25 cellular contexts compared by ENCODE assay signal in genomic region chr10:11655839-11656238, GRCh38. TPM values are rescaled to one million over a fixed set of nuclear protein-coding genes. Genes with fewer than 3 reads are reported as not detected.
DNase-seq lines count a peak whose midpoint lies in the region; ATAC-seq, FAIRE-seq and TF ChIP-seq lines count a peak whose summit lies in the region.
"Had no signal": no experiment of that assay in that cellular context is flagged by ENCODE, and none has a peak within 500 bp of the region (broad histone marks: within the 10 kb centered on the region; RNA-seq: fewer than 3 reads in every experiment).

No MANE protein-coding gene starts in this region.

- H3K4me3 Mint-ChIP-seq in nephron = no peak overlapping the region
- H3K4me3 Mint-ChIP-seq: activated CD8-positive, alpha-beta T cell treated with anti-CD3 and anti-CD28 coated beads for 36 hours; natural killer cell; T-helper 2 cell treated with Interferon-gamma antibody and Interleukin-4, amounts not matched to agents 5 μg/mL and 100 μg/mL, for 36 hours had no signal

- intact Hi-C loops in A673 (cut with micrococcal nuclease; ENCODE audit: unreplicated experiment) = no loop called here
- intact Hi-C loops in K562 (cut with micrococcal nuclease) = no loop called here

- TF ChIP-seq EP300 in K562 (IDR thresholded peaks at IDR 0.05; ENCODE audit: low read length) = no peak

- peaks cover 14% of the 10 kb centered on the region for H3K4me1 ChIP-seq in A673 (ENCODE audit: insufficient read depth, low read length, poor library complexity, severe bottlenecking)
- H3K4me1 ChIP-seq in HEK293 (ENCODE audit: control insufficient read depth, insufficient read depth, low read length) = peaks cover 3% of the 10 kb centered on the region; the same call in 1 of the 2 replicates
- H3K4me1 ChIP-seq in K562 (replicated peaks in 1 of 2; ENCODE audit: control insufficient read depth in 2 of 2, insufficient read depth in 2 of 2, low read length in 2 of 2) = peaks cover 3 to 9% of the 10 kb centered on the region in 2 experiments; a peak in 4 of 5 replicates
- H3K4me1 ChIP-seq: pancreas had no signal

- H3K9me3 Mint-ChIP-seq in nephron = no peaks in the 10 kb centered on the region
- H3K9me3 Mint-ChIP-seq: activated CD8-positive, alpha-beta T cell treated with anti-CD3 and anti-CD28 coated beads for 36 hours; activated naive CD4-positive, alpha-beta T cell treated with anti-CD3 and anti-CD28 coated beads, Interleukin-2, amount 50 U/mL, for 72 hours; IgD-negative memory B cell; natural killer cell; T-helper 2 cell treated with Interferon-gamma antibody and Interleukin-4, amounts not matched to agents 5 μg/mL and 100 μg/mL, for 36 hours had no signal

- ATAC-seq in K562 = peak; percentile 67
- ATAC-seq in HG03571 (IDR thresholded peaks at IDR 0.05; ENCODE audit: unreplicated experiment) = no peak
- ATAC-seq: activated CD8-positive, alpha-beta T cell treated with anti-CD3 and anti-CD28 coated beads for 36 hours; activated naive CD4-positive, alpha-beta T cell treated with anti-CD3 and anti-CD28 coated beads, Interleukin-2, amount 50 U/mL, for 72 hours; GM12878; natural killer cell had no signal

- H3K27ac Mint-ChIP-seq in nephron = peak overlapping the region in 2 of 3 experiments; percentile 17 to 29
- H3K27ac Mint-ChIP-seq: activated CD8-positive, alpha-beta T cell treated with anti-CD3 and anti-CD28 coated beads for 36 hours; activated naive CD4-positive, alpha-beta T cell treated with anti-CD3 and anti-CD28 coated beads, Interleukin-2, amount 50 U/mL, for 72 hours; IgD-negative memory B cell; natural killer cell; T-helper 2 cell treated with Interferon-gamma antibody and Interleukin-4, amounts not matched to agents 5 μg/mL and 100 μg/mL, for 36 hours had no signal

- H2AFZ ChIP-seq in K562 (ENCODE audit: low read depth, low read length) = peak overlapping the region; percentile 57

- 0 out of 4 replicates have a peak, but pooled peaks have one; percentile 6 to 13 for TF ChIP-seq RAD21 in K562 (CRISPR knock-in tag; conservative IDR thresholded peaks at IDR 0.05 in 1 of 2, IDR thresholded peaks at IDR 0.05 in 1 of 2)

- TF ChIP-seq CTCF in A673 (conservative IDR thresholded peaks at IDR 0.05; ENCODE audit: low read depth, low read length) (no peak), HEK293 (tag by site-specific recombination; IDR thresholded peaks at IDR 0.05) (no peak), K562 (IDR thresholded peaks at IDR 0.05 in 2 of 3, conservative IDR thresholded peaks at IDR 0.05 in 1 of 3; ENCODE audit: insufficient read depth in 2 of 3, low read depth in 1 of 3, low read length in 3 of 3) (no peak), nephron (IDR thresholded peaks at IDR 0.05; ENCODE audit: unreplicated experiment in 3 of 3) (no peak)

- no peaks in the 10 kb centered on the region for H3K27me3 ChIP-seq in A673 (replicated peaks; ENCODE audit: insufficient read depth, low read depth, low read length, poor library complexity)
- H3K27me3 ChIP-seq in K562 (ENCODE audit: control insufficient read depth in 2 of 2, insufficient read depth in 2 of 2, low read length in 2 of 2) = no peaks in the 10 kb centered on the region
- H3K27me3 ChIP-seq: pancreas, upper lobe of left lung had no signal

- WGBS in K562 (ENCODE audit: insufficient coverage, low coverage, missing lambda C conversion rate) = 17% methylated on average over 2 of the region's 2 CpGs

- H3K36me3 Mint-ChIP-seq in nephron (ENCODE audit: low read depth) = no peaks in the 10 kb centered on the region
- H3K36me3 Mint-ChIP-seq: activated naive CD4-positive, alpha-beta T cell treated with anti-CD3 and anti-CD28 coated beads, Interleukin-2, amount 50 U/mL, for 72 hours; natural killer cell had no signal

- CTCF ChIA-PET in A673 (lab: Charles Lee) = no interaction called here
- CTCF ChIA-PET in HEK293 (lab: Yijun Ruan, JAX) = interaction anchor here (0.7 kb wide), 2 partner anchors 69 to 749 kb away, joined by 3 read pairs; no protein-coding TSS in a partner anchor
- CTCF ChIA-PET in K562 (lab: Yijun Ruan, JAX; ENCODE audit: low intra/inter-chr PET ratio) = interaction anchor here (1.0 kb wide), 1 partner anchor 69 kb away, joined by 4 read pairs; no protein-coding TSS in a partner anchor

- H3K9me1 ChIP-seq in K562 (ENCODE audit: control insufficient read depth, insufficient read depth, low read length) = no peaks in the 10 kb centered on the region

- POLR2A ChIA-PET in A673 (lab: Charles Lee; ENCODE audit: low non-redundant PET) = no interaction called here
- POLR2A ChIA-PET in HEK293 (lab: Yijun Ruan, JAX) = no interaction called here
- POLR2A ChIA-PET in K562 (lab: Yijun Ruan, JAX) = interaction anchor here (1.3 to 1.4 kb wide), 2 partner anchors 24 to 43 kb away, joined by 3 read pairs; no protein-coding TSS in a partner anchor

- no peak overlapping the region for H3K4me3 ChIP-seq in A673 (ENCODE audit: low read depth, low read length, poor library complexity, severe bottlenecking)
- H3K4me3 ChIP-seq in HEK293 (ENCODE audit: low read depth, low read length) = no peak overlapping the region
- no peak overlapping the region for H3K4me3 ChIP-seq in K562
- H3K4me3 ChIP-seq: GM12878, pancreas, upper lobe of left lung had no signal

- no TSS peak for BruUV-seq in A673 (replicated peaks; lab: Mats Ljungman, UMichigan)
- BruUV-seq in K562 (replicated peaks; lab: Mats Ljungman, UMichigan) = no TSS peak

- H3K36me3 ChIP-seq in A673 (ENCODE audit: insufficient read depth, low read length, poor library complexity, severe bottlenecking) (no peaks in the 10 kb centered on the region), HEK293 (ENCODE audit: control insufficient read depth in 2 of 2, insufficient read depth in 1 of 2, low read length in 2 of 2) (no peaks in the 10 kb centered on the region), K562 (ENCODE audit: control insufficient read depth, insufficient read depth, low read length) (no peaks in the 10 kb centered on the region)
- H3K36me3 ChIP-seq: pancreas, upper lobe of left lung had no signal

- H3K4me2 ChIP-seq in K562 (ENCODE audit: insufficient read depth, low read length) = no peak overlapping the region

- no peaks in the 10 kb centered on the region for H4K20me1 ChIP-seq in K562 (replicated peaks; ENCODE audit: control insufficient read depth, insufficient read depth, low read length)

- in situ Hi-C loops in K562 (cut with MboI) = no loop called here

- peaks cover 10% of the 10 kb centered on the region for H3K27me3 Mint-ChIP-seq in nephron (ENCODE audit: low read depth)
- H3K27me3 Mint-ChIP-seq: IgD-negative memory B cell had no signal

- H3K9me3 ChIP-seq in A673 (ENCODE audit: low read depth, low read length, poor library complexity, severe bottlenecking) (no peaks in the 10 kb centered on the region), HEK293 (ENCODE audit: control insufficient read depth, insufficient read depth, low read depth, low read length) (no peaks in the 10 kb centered on the region), K562 (replicated peaks; ENCODE audit: control insufficient read depth, insufficient read depth, low read depth, low read length) (no peaks in the 10 kb centered on the region)
- H3K9me3 ChIP-seq: pancreas, upper lobe of left lung had no signal

- DNase-seq in A673 (ENCODE audit: low spot score) (peak; percentile 48), K562 (ENCODE audit: extremely low read depth in 1 of 4, low spot score in 3 of 4) (peak in 1 of 4 experiments; percentile 25), DMS79 (lab: John Stamatoyannopoulos, UW) (no peak), NAMALWA (ENCODE audit: low spot score) (no peak), retina (no peak)
- DNase-seq: ACHN; activated CD8-positive, alpha-beta T cell treated with anti-CD3 and anti-CD28 coated beads for 36 hours; anterior cingulate cortex; central memory CD4-positive, alpha-beta T cell; DMS79 treated with DMSO at 0.1 percent for 48 hours; GOT3; kidney; natural killer cell; NCI-H1417 treated with DMSO at 0.1 percent for 48 hours; pancreas; stimulated activated CD4-positive, alpha-beta T cell treated with anti-CD3 and anti-CD28 coated beads, Interleukin-2, amount 100 ng/mL, for 48 hours; substantia nigra; upper lobe of left lung had no signal

- no peaks in the 10 kb centered on the region for H3K79me2 ChIP-seq in K562 (ENCODE audit: control insufficient read depth, insufficient read depth, low read length)

- TF ChIP-seq POLR2A in K562 (conservative IDR thresholded peaks at IDR 0.05) = no peak

- no peak overlapping the region; a peak in 1 of 4 replicates for H3K9ac ChIP-seq in K562 (ENCODE audit: insufficient read depth in 1 of 2, low read depth in 2 of 2, low read length in 2 of 2)

- H3K4me1 Mint-ChIP-seq in nephron = peaks cover 8% of the 10 kb centered on the region

- no peak for FAIRE-seq in K562 (lab: Jason Lieb, UNC)
- FAIRE-seq: GM12878, kidney, pancreas had no signal

- H3K27ac ChIP-seq in A673 (ENCODE audit: low read depth, low read length, poor library complexity, severe bottlenecking) (no peak overlapping the region), HEK293 (ENCODE audit: extremely low read depth, low read depth, low read length) (no peak overlapping the region), K562 (ENCODE audit: extremely low read depth, low read depth, low read length) (no peak overlapping the region)
- H3K27ac ChIP-seq: pancreas, upper lobe of left lung had no signal

TF ChIP-seq in K562, 482 proteins besides CTCF, POLR2A, EP300 and RAD21 (continues in another document):
- TF ChIP-seq FOSL1 (tag; conservative IDR thresholded peaks at IDR 0.05) (peak; percentile 64), MEIS2 (IDR thresholded peaks at IDR 0.05; ENCODE audit: partially characterized antibody) (peak; percentile 69), RAD51 (IDR thresholded peaks at IDR 0.05; ENCODE audit: borderline replicate concordance, low read depth) (0 out of 2 replicates have a peak, but pooled peaks have one; percentile 22)

RNA-seq across cellular contexts. Expression of gene USP6NL, which starts 44.4 kb away (rescaled TPM):
- total RNA-seq in A673 (2021) (38.7 and 40.0 TPM in 2 replicates), K562 (2014; rRNA removed) (19.8 and 24.0 TPM in 2 replicates), K562 (2014; rRNA removed; fragmentation: Illumina TruSeq; extraction: Trizol) (20.4 and 23.6 TPM in 2 replicates), K562 (2015; rRNA removed; fragmentation: Illumina TruSeq; extraction: Trizol) (22.1 and 24.5 TPM in 2 replicates), K562 (2021) (25.1 and 26.6 TPM in 2 replicates)
- total RNA-seq in K562 (2011; cell fraction: chromatin; rRNA removed; ENCODE audit: low replicate concordance) = 21.7 and 68.0 TPM in 2 replicates
- total RNA-seq in K562 (2011; cell fraction: nucleolus; rRNA removed) = 11.3 and 18.0 TPM in 2 replicates
- total RNA-seq in K562 (2011; cell fraction: nucleoplasm; rRNA removed) = 45.8 and 75.7 TPM in 2 replicates
- polyA plus RNA-seq in K562 (2011; rRNA removed) (11.5 and 16.8 TPM in 2 replicates), K562 (2014; fragmentation: Illumina TruSeq; extraction: Trizol) (20.0 and 22.0 TPM in 2 replicates), K562 (2014; fragmentation: Nextera tagmentation; extraction: Ambion mirVana) (1 to 10 TPM; 3.2 to 3.8 TPM), K562 (2014; rRNA removed) (17.0 and 17.8 TPM in 2 replicates)
- polyA plus RNA-seq in K562 (2011; cell fraction: cytosol; rRNA removed) = 10.2 and 10.7 TPM in 2 replicates
- polyA plus RNA-seq in K562 (2011; cell fraction: nucleus; rRNA removed) = 22.8 and 27.5 TPM in 2 replicates
- polyA plus RNA-seq in K562 (2012) = 20.8 and 21.4 TPM in 2 replicates
- 19.0 and 21.8 TPM in 2 replicates for polyA minus RNA-seq in K562 (2011; rRNA and poly(A)+ RNA removed)
- polyA minus RNA-seq in K562 (2011; cell fraction: cytosol; rRNA and poly(A)+ RNA removed) = 8.5 and 11.0 TPM in 2 replicates
- 20.2 and 24.8 TPM in 2 replicates for polyA minus RNA-seq in K562 (2011; cell fraction: nucleus; rRNA and poly(A)+ RNA removed)
